In the genomic region with DNA sequence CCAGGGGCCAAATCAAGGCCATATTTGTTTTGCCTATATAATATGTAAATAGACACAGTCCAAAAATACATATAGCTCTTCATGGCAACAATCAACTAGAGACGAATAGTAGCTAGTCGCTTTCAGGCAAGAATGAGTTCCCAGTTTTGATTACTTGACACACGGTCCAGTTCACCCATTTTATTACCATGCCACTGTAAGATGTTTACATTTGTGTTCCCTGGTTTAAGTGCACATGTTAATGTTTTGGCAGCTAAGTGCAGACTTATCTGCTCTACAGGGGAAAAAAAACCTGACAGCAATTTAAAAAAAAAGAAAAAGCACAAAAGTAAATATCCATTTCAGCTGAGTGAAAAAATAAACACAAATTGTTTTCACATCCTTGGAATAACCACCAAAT, we compare ENCODE assay signal across 16 cellular contexts.
DNase-seq lines count a peak whose midpoint lies in the region; ATAC-seq lines count a peak whose summit lies in the region.
"Had no signal": no experiment of that assay in that cellular context is flagged by ENCODE, and none has a peak within 500 bp of the region (broad histone marks: within the 10 kb centered on the region; RNA-seq: fewer than 3 reads in every experiment).

No MANE protein-coding gene starts in this region.

- ATAC-seq in left colon: peak; percentile 64
- ATAC-seq: CD8-positive, alpha-beta T cell; GM23338; Right ventricle myocardium inferior had no signal

- DNase-seq in NCI-H1105 treated with DMSO at 0.1 percent for 48 hours (lab: John Stamatoyannopoulos, UW) (peak; percentile 11), NCI-H1105 (lab: John Stamatoyannopoulos, UW) (no peak), H4 (ENCODE audit: low spot score) (peak; percentile 25), NCI-H345 treated with DMSO at 0.1 percent for 48 hours (lab: John Stamatoyannopoulos, UW; ENCODE audit: unreplicated experiment) (peak; percentile 58), left colon (no peak), GM19240 (ENCODE audit: insufficient read length, low spot score) (no peak), NCI-H1694 (lab: John Stamatoyannopoulos, UW) (no peak)
- no peak for DNase-seq in activated CD4-positive, alpha-beta T cell treated with anti-CD3 and anti-CD28 coated beads for 4 hours
- DNase-seq: ACHN; CD8-positive, alpha-beta T cell; DMS153; HCEC 1CT; KBM-7; NCI-H510A treated with DMSO at 0.1 percent for 48 hours had no signal

- intact Hi-C loops in left colon (cut with DNase I, micrococcal nuclease): no loop called here

Comparison
In these comparisons a context has a peak if more than half of its experiments do, and no peak if none do; other contexts are left out.
1. DNase-seq: peak in NCI-H1105 treated with DMSO at 0.1 percent for 48 hours (single experiment), H4 (single experiment) and NCI-H345 treated with DMSO at 0.1 percent for 48 hours (single experiment); none in NCI-H1105 (single experiment), left colon (0 of 2), activated CD4-positive, alpha-beta T cell treated with anti-CD3 and anti-CD28 coated beads for 4 hours (0 of 2), GM19240 (single experiment) and NCI-H1694 (single experiment).